Comparison of ENCODE assay signal across 11 cellular contexts in genomic region chr2:235605306-235605998, GRCh38.
A peak's percentile ranks its signal among the peaks of the same experiment; 100 is the strongest.
DNase-seq lines count a peak whose midpoint lies in the region; ATAC-seq and TF ChIP-seq lines count a peak whose summit lies in the region.
"Had no signal": no experiment of that assay in that cellular context is flagged by ENCODE, and none has a peak within 500 bp of the region (broad histone marks: within the 10 kb centered on the region; RNA-seq: fewer than 3 reads in every experiment).

No MANE protein-coding gene starts in this region.

- H3K27ac Mint-ChIP-seq in activated naive CD4-positive, alpha-beta T cell treated with anti-CD3 and anti-CD28 coated beads, Interleukin-2, amount 10 ng/mL, durations not matched to agents 7 days and 5 days, result no peak overlapping the region
- H3K27ac Mint-ChIP-seq in activated naive CD4-positive, alpha-beta T cell treated with anti-CD3 and anti-CD28 coated beads for 36 hours, result no peak overlapping the region
- H3K27ac Mint-ChIP-seq in activated CD8-positive, alpha-beta T cell treated with anti-CD3 and anti-CD28 coated beads, Interleukin-2, amount 10 ng/mL, durations not matched to agents 7 days and 5 days, result no peak overlapping the region
- peak overlapping the region; percentile 90 for H3K27ac Mint-ChIP-seq in glutamatergic neuron (ENCODE audit: unreplicated experiment)
- H3K27ac Mint-ChIP-seq: CD4-positive, CD25-positive, alpha-beta regulatory T cell; mesothelial cell of epicardium had no signal

- ATAC-seq in activated CD8-positive, alpha-beta T cell treated with anti-CD3 and anti-CD28 coated beads, Interleukin-2, amount 10 ng/mL, durations not matched to agents 7 days and 5 days, result no peak
- ATAC-seq in HG03521 (IDR thresholded peaks at IDR 0.05; ENCODE audit: unreplicated experiment) (no peak), GM19023 (IDR thresholded peaks at IDR 0.05; ENCODE audit: unreplicated experiment) (no peak)
- ATAC-seq: Panc1 had no signal

- CTCF ChIA-PET in activated naive CD4-positive, alpha-beta T cell treated with anti-CD3 and anti-CD28 coated beads, Interleukin-2, amount 10 ng/mL, durations not matched to agents 7 days and 5 days (lab: Charles Lee), result no interaction called here
- CTCF ChIA-PET in activated naive CD4-positive, alpha-beta T cell treated with anti-CD3 and anti-CD28 coated beads for 36 hours (lab: Charles Lee), result no interaction called here
- CTCF ChIA-PET in activated CD8-positive, alpha-beta T cell treated with anti-CD3 and anti-CD28 coated beads, Interleukin-2, amount 10 ng/mL, durations not matched to agents 7 days and 5 days (lab: Charles Lee), result no interaction called here

- H3K27me3 Mint-ChIP-seq in activated naive CD4-positive, alpha-beta T cell treated with anti-CD3 and anti-CD28 coated beads, Interleukin-2, amount 10 ng/mL, durations not matched to agents 7 days and 5 days, result no peaks in the 10 kb centered on the region
- no peaks in the 10 kb centered on the region for H3K27me3 Mint-ChIP-seq in activated naive CD4-positive, alpha-beta T cell treated with anti-CD3 and anti-CD28 coated beads for 36 hours (ENCODE audit: low read depth)
- no peaks in the 10 kb centered on the region for H3K27me3 Mint-ChIP-seq in activated CD8-positive, alpha-beta T cell treated with anti-CD3 and anti-CD28 coated beads, Interleukin-2, amount 10 ng/mL, durations not matched to agents 7 days and 5 days (ENCODE audit: low read depth)
- peaks cover 17% of the 10 kb centered on the region for H3K27me3 Mint-ChIP-seq in glutamatergic neuron (ENCODE audit: unreplicated experiment)
- H3K27me3 Mint-ChIP-seq: CD4-positive, CD25-positive, alpha-beta regulatory T cell had no signal

- peaks cover 3% of the 10 kb centered on the region for H3K9me3 Mint-ChIP-seq in activated naive CD4-positive, alpha-beta T cell treated with anti-CD3 and anti-CD28 coated beads, Interleukin-2, amount 10 ng/mL, durations not matched to agents 7 days and 5 days
- H3K9me3 Mint-ChIP-seq in activated naive CD4-positive, alpha-beta T cell treated with anti-CD3 and anti-CD28 coated beads for 36 hours, result peaks cover 13% of the 10 kb centered on the region
- no peaks in the 10 kb centered on the region for H3K9me3 Mint-ChIP-seq in activated CD8-positive, alpha-beta T cell treated with anti-CD3 and anti-CD28 coated beads, Interleukin-2, amount 10 ng/mL, durations not matched to agents 7 days and 5 days (ENCODE audit: insufficient read depth)
- peaks cover 18% of the 10 kb centered on the region for H3K9me3 Mint-ChIP-seq in glutamatergic neuron (ENCODE audit: unreplicated experiment)

- no peak overlapping the region for H3K4me3 Mint-ChIP-seq in activated naive CD4-positive, alpha-beta T cell treated with anti-CD3 and anti-CD28 coated beads, Interleukin-2, amount 10 ng/mL, durations not matched to agents 7 days and 5 days
- no peak overlapping the region for H3K4me3 Mint-ChIP-seq in activated naive CD4-positive, alpha-beta T cell treated with anti-CD3 and anti-CD28 coated beads for 36 hours
- no peak overlapping the region for H3K4me3 Mint-ChIP-seq in activated CD8-positive, alpha-beta T cell treated with anti-CD3 and anti-CD28 coated beads, Interleukin-2, amount 10 ng/mL, durations not matched to agents 7 days and 5 days
- H3K4me3 Mint-ChIP-seq in glutamatergic neuron (ENCODE audit: unreplicated experiment), result peak overlapping the region; percentile 74
- H3K4me3 Mint-ChIP-seq: CD4-positive, CD25-positive, alpha-beta regulatory T cell; mesothelial cell of epicardium had no signal

- DNase-seq in activated naive CD4-positive, alpha-beta T cell treated with anti-CD3 and anti-CD28 coated beads, Interleukin-2, amount 10 ng/mL, durations not matched to agents 7 days and 5 days, result peak; percentile 23
- DNase-seq in activated naive CD4-positive, alpha-beta T cell treated with anti-CD3 and anti-CD28 coated beads for 36 hours, result no peak
- DNase-seq in activated CD8-positive, alpha-beta T cell treated with anti-CD3 and anti-CD28 coated beads, Interleukin-2, amount 10 ng/mL, durations not matched to agents 7 days and 5 days, result peak; percentile 21
- peak; percentile 79 for DNase-seq in glutamatergic neuron
- DNase-seq in posterior vena cava (ENCODE audit: low spot score), result peak; percentile 96
- DNase-seq in HK-2 (ENCODE audit: unreplicated experiment), result no peak

- intact Hi-C loops in activated naive CD4-positive, alpha-beta T cell treated with anti-CD3 and anti-CD28 coated beads for 36 hours (cut with micrococcal nuclease), result no loop called here
- intact Hi-C loops in posterior vena cava (cut with DNase I), result no loop called here

- POLR2A ChIA-PET in activated CD8-positive, alpha-beta T cell treated with anti-CD3 and anti-CD28 coated beads, Interleukin-2, amount 10 ng/mL, durations not matched to agents 7 days and 5 days (lab: Charles Lee), result no interaction called here

- TF ChIP-seq CTCF in glutamatergic neuron (IDR thresholded peaks at IDR 0.05; ENCODE audit: partially characterized antibody, unreplicated experiment), result no peak

- H3K4me1 Mint-ChIP-seq in activated naive CD4-positive, alpha-beta T cell treated with anti-CD3 and anti-CD28 coated beads, Interleukin-2, amount 10 ng/mL, durations not matched to agents 7 days and 5 days, result no peaks in the 10 kb centered on the region
- no peaks in the 10 kb centered on the region for H3K4me1 Mint-ChIP-seq in activated naive CD4-positive, alpha-beta T cell treated with anti-CD3 and anti-CD28 coated beads for 36 hours (ENCODE audit: low read depth)
- H3K4me1 Mint-ChIP-seq in activated CD8-positive, alpha-beta T cell treated with anti-CD3 and anti-CD28 coated beads, Interleukin-2, amount 10 ng/mL, durations not matched to agents 7 days and 5 days (ENCODE audit: low read depth), result no peaks in the 10 kb centered on the region
- H3K4me1 Mint-ChIP-seq in glutamatergic neuron (ENCODE audit: low read depth, unreplicated experiment), result peaks cover 35% of the 10 kb centered on the region
- H3K4me1 Mint-ChIP-seq: CD4-positive, CD25-positive, alpha-beta regulatory T cell had no signal

- no peaks in the 10 kb centered on the region for H3K36me3 Mint-ChIP-seq in activated naive CD4-positive, alpha-beta T cell treated with anti-CD3 and anti-CD28 coated beads, Interleukin-2, amount 10 ng/mL, durations not matched to agents 7 days and 5 days
- H3K36me3 Mint-ChIP-seq in activated naive CD4-positive, alpha-beta T cell treated with anti-CD3 and anti-CD28 coated beads for 36 hours (ENCODE audit: low read depth), result no peaks in the 10 kb centered on the region
- H3K36me3 Mint-ChIP-seq in activated CD8-positive, alpha-beta T cell treated with anti-CD3 and anti-CD28 coated beads, Interleukin-2, amount 10 ng/mL, durations not matched to agents 7 days and 5 days (ENCODE audit: low read depth), result no peaks in the 10 kb centered on the region
- H3K36me3 Mint-ChIP-seq in glutamatergic neuron (ENCODE audit: unreplicated experiment), result peaks cover 7% of the 10 kb centered on the region
- H3K36me3 Mint-ChIP-seq: CD4-positive, CD25-positive, alpha-beta regulatory T cell had no signal

Comparison
In these comparisons a context has a peak if more than half of its experiments do, and no peak if none do; other contexts are left out.
1. DNase-seq: peak in activated naive CD4-positive, alpha-beta T cell treated with anti-CD3 and anti-CD28 coated beads, Interleukin-2, amount 10 ng/mL, durations not matched to agents 7 days and 5 days (single experiment), activated CD8-positive, alpha-beta T cell treated with anti-CD3 and anti-CD28 coated beads, Interleukin-2, amount 10 ng/mL, durations not matched to agents 7 days and 5 days (single experiment), glutamatergic neuron (single experiment) and posterior vena cava (single experiment); none in activated naive CD4-positive, alpha-beta T cell treated with anti-CD3 and anti-CD28 coated beads for 36 hours (single experiment) and HK-2 (single experiment).